16 cellular contexts compared by ENCODE assay signal in the genomic region with DNA sequence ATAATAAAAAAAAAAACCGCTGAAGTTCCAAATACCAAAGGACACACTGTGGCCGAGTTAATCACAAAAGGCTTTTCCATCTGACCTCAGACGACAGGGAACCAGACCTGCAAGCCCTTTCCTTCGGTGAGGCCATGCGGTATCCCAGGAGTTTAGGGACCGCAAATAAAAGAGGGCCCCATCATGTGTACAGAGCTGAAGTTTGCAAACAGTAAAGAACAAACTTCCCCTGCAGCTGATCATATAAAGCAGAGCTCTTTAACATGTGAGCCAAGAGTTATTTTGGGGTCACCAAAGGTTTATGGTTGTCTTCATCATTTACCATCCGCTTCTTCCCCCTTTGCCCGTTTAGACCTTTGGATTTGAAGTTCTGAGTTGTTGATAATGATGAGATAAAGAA. TPM values are rescaled to one million over a fixed set of nuclear protein-coding genes. Genes with fewer than 3 reads are reported as not detected.
"Had no signal": no experiment of that assay in that cellular context is flagged by ENCODE, and none has a peak within 500 bp of the region (broad histone marks: within the 10 kb centered on the region; RNA-seq: fewer than 3 reads in every experiment).

No MANE protein-coding gene starts in this region.

- H3K27ac ChIP-seq: adrenal gland, esophagus muscularis mucosa, upper lobe of right lung had no signal

- H3K36me3 ChIP-seq: adrenal gland, esophagus muscularis mucosa, upper lobe of right lung had no signal

- H3K4me3 ChIP-seq: adrenal gland, esophagus muscularis mucosa, upper lobe of right lung had no signal

- DNase-seq: activated CD4-positive, alpha-beta T cell treated with anti-CD3 and anti-CD28 coated beads, Interleukin-2, amount 50 U/mL, for 48 hours; activated naive CD4-positive, alpha-beta T cell treated with Interleukin-2 at 50 U/mL for 16 hours; activated T-cell treated with anti-CD3 and anti-CD28 coated beads, Interleukin-2, amount 50 U/mL, for 72 hours; adrenal gland; immature natural killer cell; stimulated activated CD4-positive, alpha-beta T cell treated with anti-CD3 and anti-CD28 coated beads, Interleukin-2, amount 100 ng/mL, for 48 hours; stimulated activated naive CD8-positive, alpha-beta T cell treated with anti-CD3 and anti-CD28 coated beads, Interleukin-15, Interleukin-2, amounts not matched to agents 100 U/mL and 50 U/mL, for 24 hours; upper lobe of right lung had no signal

- ATAC-seq: activated CD4-positive, CD25-positive, alpha-beta regulatory T cell treated with anti-CD3 and anti-CD28 coated beads, Interleukin-2, amount 50 U/mL, for 24 hours; activated T-cell treated with anti-CD3 and anti-CD28 coated beads, Interleukin-2, amount 50 U/mL, for 72 hours; left lobe of liver; stimulated activated naive CD8-positive, alpha-beta T cell treated with anti-CD3 and anti-CD28 coated beads, Interleukin-15, Interleukin-2, amounts not matched to agents 100 U/mL and 50 U/mL, for 24 hours; upper lobe of right lung had no signal

- H3K4me1 ChIP-seq: adrenal gland, esophagus muscularis mucosa, upper lobe of right lung had no signal

- H3K27me3 ChIP-seq: adrenal gland, esophagus muscularis mucosa, upper lobe of right lung had no signal

- H3K27ac Mint-ChIP-seq: activated T-cell treated with anti-CD3 and anti-CD28 coated beads, Interleukin-2, amount 50 U/mL, for 72 hours; immature natural killer cell; nephron; T-helper 2 cell treated with Interferon-gamma antibody and Interleukin-4, amounts not matched to agents 5 μg/mL and 100 μg/mL, for 36 hours had no signal

- H3K9me3 ChIP-seq: adrenal gland, esophagus muscularis mucosa, upper lobe of right lung had no signal

- H3K4me3 Mint-ChIP-seq: activated T-cell treated with anti-CD3 and anti-CD28 coated beads, Interleukin-2, amount 50 U/mL, for 72 hours; immature natural killer cell; nephron; T-helper 2 cell treated with Interferon-gamma antibody and Interleukin-4, amounts not matched to agents 5 μg/mL and 100 μg/mL, for 36 hours had no signal

- H3K9me3 Mint-ChIP-seq: activated T-cell treated with anti-CD3 and anti-CD28 coated beads, Interleukin-2, amount 50 U/mL, for 72 hours; immature natural killer cell; nephron; T-helper 2 cell treated with Interferon-gamma antibody and Interleukin-4, amounts not matched to agents 5 μg/mL and 100 μg/mL, for 36 hours had no signal

RNA-seq across cellular contexts. Expression of gene FOXJ1, which starts 33.0 kb away (rescaled TPM):
- total RNA-seq: cardiac septum, fibroblast of villous mesenchyme, mucosa of gallbladder had no signal
- polyA plus RNA-seq: immature natural killer cell had no signal
